32 cellular contexts compared by ENCODE assay signal in the genomic region with DNA sequence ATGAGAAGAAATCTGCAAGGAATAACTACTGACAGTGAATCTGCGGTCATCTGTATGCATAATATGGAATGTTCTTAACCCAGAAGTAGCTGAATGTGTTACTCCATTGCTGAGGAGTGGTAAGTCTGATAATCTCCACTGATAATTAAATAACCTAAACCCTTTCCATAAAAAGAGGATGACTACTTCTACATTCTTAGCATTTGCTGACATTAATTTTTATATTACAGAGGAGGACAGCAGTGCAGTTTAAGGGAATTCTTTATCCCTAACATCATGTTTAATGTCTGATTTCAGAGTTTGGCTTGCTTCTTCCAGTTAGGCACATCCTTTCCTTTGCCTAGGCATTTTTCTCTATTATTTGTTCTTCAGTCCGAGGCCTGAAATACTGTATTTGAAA. TPM values are rescaled to one million over a fixed set of nuclear protein-coding genes. Genes with fewer than 3 reads are reported as not detected.
DNase-seq lines count a peak whose midpoint lies in the region; ATAC-seq and TF ChIP-seq lines count a peak whose summit lies in the region.
"Had no signal": no experiment of that assay in that cellular context is flagged by ENCODE, and none has a peak within 500 bp of the region (broad histone marks: within the 10 kb centered on the region; RNA-seq: fewer than 3 reads in every experiment).

No MANE protein-coding gene starts in this region.

- TSS peak; percentile 24 for BruUV-seq in mammary epithelial cell (replicated peaks; lab: Mats Ljungman, UMichigan)

- intact Hi-C loops in activated CD4-positive, alpha-beta T cell treated with anti-CD3 and anti-CD28 coated beads, Interleukin-2, amount 10 ng/mL, durations not matched to agents 24 days and 14 days (cut with micrococcal nuclease): no loop called here
- intact Hi-C loops in mammary epithelial cell (cut with micrococcal nuclease): no loop called here
- intact Hi-C loops in activated T-helper 2 cell treated with anti-CD3 and anti-CD28 coated beads, Interferon-gamma antibody, Interleukin-2, Interleukin-4, amounts not matched to agents 10 μg/mL and 5 μg/mL and 100 μg/mL, durations not matched to agents 14 hours and 24 hours and 36 hours (cut with micrococcal nuclease): no loop called here

- H3K9ac ChIP-seq in mammary epithelial cell (ENCODE audit: insufficient read depth, low read length) (no peak overlapping the region), Karpas-422 (ENCODE audit: low read length) (no peak overlapping the region)

- H3K9me2 ChIP-seq in Karpas-422 (replicated peaks; ENCODE audit: insufficient read depth, low read length): no peaks in the 10 kb centered on the region

- H2AFZ ChIP-seq in mammary epithelial cell (ENCODE audit: low read depth, low read length): no peak overlapping the region
- no peak overlapping the region for H2AFZ ChIP-seq in Karpas-422 (ENCODE audit: low read length)
- H2AFZ ChIP-seq: hepatocyte had no signal

- H3K4me2 ChIP-seq in mammary epithelial cell (ENCODE audit: insufficient read depth, low read depth, low read length) (no peak overlapping the region), Karpas-422 (ENCODE audit: low read depth, low read length, poor library complexity, severe bottlenecking) (no peak overlapping the region)
- H3K4me2 ChIP-seq: hepatocyte had no signal

- H3K27me3 ChIP-seq in mammary epithelial cell (ENCODE audit: insufficient read depth, low read length) (no peaks in the 10 kb centered on the region), Karpas-422 (ENCODE audit: low read length) (no peaks in the 10 kb centered on the region)
- H3K27me3 ChIP-seq: esophagus squamous epithelium, gastrocnemius medialis, hepatocyte, MG63, tibial nerve had no signal

- DNase-seq in activated CD4-positive, alpha-beta T cell treated with anti-CD3 and anti-CD28 coated beads, Interleukin-2, amount 10 ng/mL, durations not matched to agents 24 days and 14 days: no peak
- no peak for DNase-seq in activated CD4-positive, alpha-beta T cell treated with anti-CD3 and anti-CD28 coated beads for 4 hours
- peak; percentile 36 for DNase-seq in EH (ENCODE audit: low read depth)
- no peak for DNase-seq in mammary epithelial cell
- DNase-seq in natural killer cell treated with Interleukin-12 subunit alpha and Interleukin-12 subunit beta and Interleukin-15 and Interleukin-18, amount 100 ng/mL, for 72 hours (ENCODE audit: low spot score): no peak
- no peak for DNase-seq in activated T-helper 2 cell treated with anti-CD3 and anti-CD28 coated beads, Interferon-gamma antibody, Interleukin-2, Interleukin-4, amounts not matched to agents 10 μg/mL and 5 μg/mL and 100 μg/mL, durations not matched to agents 14 hours and 24 hours and 36 hours (ENCODE audit: low spot score)
- no peak for DNase-seq in NCI-H1436 (lab: John Stamatoyannopoulos, UW)
- DNase-seq in Karpas-422: no peak
- DNase-seq: 8988T; activated CD4-positive, CD25-positive, alpha-beta regulatory T cell; activated CD8-positive, alpha-beta memory T cell treated with anti-CD3 and anti-CD28 coated beads for 24 hours; activated naive CD4-positive, alpha-beta T cell; AML-193; amygdala; esophagus squamous epithelium; gastrocnemius medialis; GDM1; HCEC 1CT; left cardiac atrium; MG63; NCI-H2081; NCI-H226; NCI-H774; occipital lobe; RPMI8226; small intestine; stimulated activated CD8-positive, alpha-beta memory T cell treated with anti-CD3 and anti-CD28 coated beads, Interleukin-4, amount 100 ng/mL, for 48 hours; T-helper 1 cell had no signal

- dilution Hi-C loops in mammary epithelial cell (cut with HindIII; ENCODE audit: low sequenced_read_pairs): no loop called here

- H3K27me3 Mint-ChIP-seq in activated CD4-positive, alpha-beta T cell treated with anti-CD3 and anti-CD28 coated beads, Interleukin-2, amount 10 ng/mL, durations not matched to agents 24 days and 14 days: no peaks in the 10 kb centered on the region
- H3K27me3 Mint-ChIP-seq in natural killer cell treated with Interleukin-12 subunit alpha and Interleukin-12 subunit beta and Interleukin-15 and Interleukin-18, amount 100 ng/mL, for 72 hours: no peaks in the 10 kb centered on the region
- no peaks in the 10 kb centered on the region for H3K27me3 Mint-ChIP-seq in activated T-helper 2 cell treated with anti-CD3 and anti-CD28 coated beads, Interferon-gamma antibody, Interleukin-2, Interleukin-4, amounts not matched to agents 10 μg/mL and 5 μg/mL and 100 μg/mL, durations not matched to agents 14 hours and 24 hours and 36 hours (ENCODE audit: low read depth)

- CTCF ChIA-PET in mammary epithelial cell (lab: Charles Lee; ENCODE audit: low non-redundant PET): no interaction called here

- TF ChIP-seq CTCF in mammary epithelial cell (conservative IDR thresholded peaks at IDR 0.05 in 1 of 2, IDR thresholded peaks at IDR 0.05 in 1 of 2; ENCODE audit: extremely low read depth in 1 of 2, insufficient read depth in 1 of 2, low read depth in 1 of 2, low read length in 2 of 2): no peak

- H4K20me1 ChIP-seq in mammary epithelial cell (ENCODE audit: insufficient read depth, low read length) (no peaks in the 10 kb centered on the region), Karpas-422 (ENCODE audit: insufficient read depth, low read depth, low read length) (peaks cover 22% of the 10 kb centered on the region; the same call in 1 of the 2 replicates)

- H3K9me3 ChIP-seq in mammary epithelial cell (replicated peaks; ENCODE audit: insufficient read depth, low read length) (no peaks in the 10 kb centered on the region), Karpas-422 (ENCODE audit: low read length) (no peaks in the 10 kb centered on the region)
- H3K9me3 ChIP-seq: esophagus squamous epithelium, gastrocnemius medialis, tibial nerve had no signal

- H3K36me3 ChIP-seq in mammary epithelial cell (ENCODE audit: insufficient read depth, low read length) (peaks cover 2% of the 10 kb centered on the region), Karpas-422 (ENCODE audit: insufficient read depth, low read length) (peaks cover 48% of the 10 kb centered on the region)
- H3K36me3 ChIP-seq: gastrocnemius medialis, MG63 had no signal

- H3K79me2 ChIP-seq in mammary epithelial cell (ENCODE audit: insufficient read depth, low read length) (peaks cover 87% of the 10 kb centered on the region), Karpas-422 (ENCODE audit: low read length) (peaks cover 90% of the 10 kb centered on the region)

- ATAC-seq in natural killer cell treated with Interleukin-12 subunit alpha and Interleukin-12 subunit beta and Interleukin-15 and Interleukin-18, amount 100 ng/mL, for 72 hours: no peak
- ATAC-seq: gastrocnemius medialis, K562, left cardiac atrium had no signal

- peaks cover 3% of the 10 kb centered on the region for H3K9me3 Mint-ChIP-seq in activated CD4-positive, alpha-beta T cell treated with anti-CD3 and anti-CD28 coated beads, Interleukin-2, amount 10 ng/mL, durations not matched to agents 24 days and 14 days
- H3K9me3 Mint-ChIP-seq in natural killer cell treated with Interleukin-12 subunit alpha and Interleukin-12 subunit beta and Interleukin-15 and Interleukin-18, amount 100 ng/mL, for 72 hours: no peaks in the 10 kb centered on the region
- peaks cover 7% of the 10 kb centered on the region for H3K9me3 Mint-ChIP-seq in activated T-helper 2 cell treated with anti-CD3 and anti-CD28 coated beads, Interferon-gamma antibody, Interleukin-2, Interleukin-4, amounts not matched to agents 10 μg/mL and 5 μg/mL and 100 μg/mL, durations not matched to agents 14 hours and 24 hours and 36 hours

- in situ Hi-C loops in mammary epithelial cell (cut with MboI; ENCODE audit: low sequenced_read_pairs in 2 of 2): no loop called here

- H3K27ac ChIP-seq in mammary epithelial cell (ENCODE audit: insufficient read depth, low read depth, low read length) (no peak overlapping the region), Karpas-422 (ENCODE audit: low read length) (no peak overlapping the region)
- H3K27ac ChIP-seq: coronary artery, esophagus squamous epithelium, gastrocnemius medialis, hepatocyte, tibial nerve had no signal

- H3K4me3 Mint-ChIP-seq in activated CD4-positive, alpha-beta T cell treated with anti-CD3 and anti-CD28 coated beads, Interleukin-2, amount 10 ng/mL, durations not matched to agents 24 days and 14 days: no peak overlapping the region
- no peak overlapping the region for H3K4me3 Mint-ChIP-seq in natural killer cell treated with Interleukin-12 subunit alpha and Interleukin-12 subunit beta and Interleukin-15 and Interleukin-18, amount 100 ng/mL, for 72 hours
- no peak overlapping the region for H3K4me3 Mint-ChIP-seq in activated T-helper 2 cell treated with anti-CD3 and anti-CD28 coated beads, Interferon-gamma antibody, Interleukin-2, Interleukin-4, amounts not matched to agents 10 μg/mL and 5 μg/mL and 100 μg/mL, durations not matched to agents 14 hours and 24 hours and 36 hours (ENCODE audit: low read depth)

- H3K27ac Mint-ChIP-seq in activated CD4-positive, alpha-beta T cell treated with anti-CD3 and anti-CD28 coated beads, Interleukin-2, amount 10 ng/mL, durations not matched to agents 24 days and 14 days: peak overlapping the region; percentile 20
- H3K27ac Mint-ChIP-seq in natural killer cell treated with Interleukin-12 subunit alpha and Interleukin-12 subunit beta and Interleukin-15 and Interleukin-18, amount 100 ng/mL, for 72 hours: peak overlapping the region; percentile 13 to 38
- no peak overlapping the region for H3K27ac Mint-ChIP-seq in activated T-helper 2 cell treated with anti-CD3 and anti-CD28 coated beads, Interferon-gamma antibody, Interleukin-2, Interleukin-4, amounts not matched to agents 10 μg/mL and 5 μg/mL and 100 μg/mL, durations not matched to agents 14 hours and 24 hours and 36 hours

- no peak overlapping the region for H3K4me3 ChIP-seq in mammary epithelial cell (replicated peaks in 1 of 3; ENCODE audit: insufficient read depth in 1 of 3, low read depth in 2 of 3, low read length in 3 of 3)
- H3K4me3 ChIP-seq in Karpas-422 (ENCODE audit: low read length): no peak overlapping the region
- H3K4me3 ChIP-seq: coronary artery, esophagus squamous epithelium, gastrocnemius medialis, hepatocyte, K562, MG63, tibial nerve had no signal

- H3K4me1 ChIP-seq in mammary epithelial cell (ENCODE audit: insufficient read depth, low read length) (no peaks in the 10 kb centered on the region), Karpas-422 (ENCODE audit: low read length) (peaks cover 4% of the 10 kb centered on the region; the same call in 1 of the 2 replicates)

- peaks cover 57% of the 10 kb centered on the region for H3K4me1 Mint-ChIP-seq in activated CD4-positive, alpha-beta T cell treated with anti-CD3 and anti-CD28 coated beads, Interleukin-2, amount 10 ng/mL, durations not matched to agents 24 days and 14 days
- H3K4me1 Mint-ChIP-seq in natural killer cell treated with Interleukin-12 subunit alpha and Interleukin-12 subunit beta and Interleukin-15 and Interleukin-18, amount 100 ng/mL, for 72 hours (ENCODE audit: low read depth in 2 of 2): peaks cover 57 to 69% of the 10 kb centered on the region in 2 donors
- peaks cover 43% of the 10 kb centered on the region for H3K4me1 Mint-ChIP-seq in activated T-helper 2 cell treated with anti-CD3 and anti-CD28 coated beads, Interferon-gamma antibody, Interleukin-2, Interleukin-4, amounts not matched to agents 10 μg/mL and 5 μg/mL and 100 μg/mL, durations not matched to agents 14 hours and 24 hours and 36 hours (ENCODE audit: low read depth)

- 97% methylated on average over 2 of the region's 2 CpGs for WGBS in mammary epithelial cell (ENCODE audit: low coverage, missing lambda C conversion rate)

- H3K36me3 Mint-ChIP-seq in activated CD4-positive, alpha-beta T cell treated with anti-CD3 and anti-CD28 coated beads, Interleukin-2, amount 10 ng/mL, durations not matched to agents 24 days and 14 days (ENCODE audit: low read depth): peaks cover 45% of the 10 kb centered on the region
- peaks cover 6% of the 10 kb centered on the region for H3K36me3 Mint-ChIP-seq in natural killer cell treated with Interleukin-12 subunit alpha and Interleukin-12 subunit beta and Interleukin-15 and Interleukin-18, amount 100 ng/mL, for 72 hours
- peaks cover 54% of the 10 kb centered on the region for H3K36me3 Mint-ChIP-seq in activated T-helper 2 cell treated with anti-CD3 and anti-CD28 coated beads, Interferon-gamma antibody, Interleukin-2, Interleukin-4, amounts not matched to agents 10 μg/mL and 5 μg/mL and 100 μg/mL, durations not matched to agents 14 hours and 24 hours and 36 hours (ENCODE audit: low read depth)

RNA-seq across cellular contexts. Expression of gene CDC42SE2, which starts 52.2 kb away (rescaled TPM):
- total RNA-seq in activated CD4-positive, alpha-beta T cell treated with anti-CD3 and anti-CD28 coated beads, Interleukin-2, amount 10 ng/mL, durations not matched to agents 24 days and 14 days: 96.2 and 99.0 TPM in 2 replicates
- total RNA-seq in mammary epithelial cell: 10 to 100 TPM; 26.0 to 87.4 TPM
- polyA plus RNA-seq in mammary epithelial cell: 18.0 TPM
- 28.8 TPM for polyA minus RNA-seq in mammary epithelial cell
- 100 to 1,000 TPM in 1 of 2 donors, 10 to 100 TPM in 1; 78.2 to 120 TPM for total RNA-seq in natural killer cell treated with Interleukin-12 subunit alpha and Interleukin-12 subunit beta and Interleukin-15 and Interleukin-18, amount 100 ng/mL, for 72 hours
- total RNA-seq in activated T-helper 2 cell treated with anti-CD3 and anti-CD28 coated beads, Interferon-gamma antibody, Interleukin-2, Interleukin-4, amounts not matched to agents 10 μg/mL and 5 μg/mL and 100 μg/mL, durations not matched to agents 14 hours and 24 hours and 36 hours: 89.5 and 91.0 TPM in 2 replicates
- 57.4 and 143 TPM in 2 replicates for total RNA-seq in Karpas-422 (2014; rRNA removed; shearing (Covaris generic); ENCODE audit: low replicate concordance)
